9 cellular contexts compared by ENCODE assay signal in the genomic region with DNA sequence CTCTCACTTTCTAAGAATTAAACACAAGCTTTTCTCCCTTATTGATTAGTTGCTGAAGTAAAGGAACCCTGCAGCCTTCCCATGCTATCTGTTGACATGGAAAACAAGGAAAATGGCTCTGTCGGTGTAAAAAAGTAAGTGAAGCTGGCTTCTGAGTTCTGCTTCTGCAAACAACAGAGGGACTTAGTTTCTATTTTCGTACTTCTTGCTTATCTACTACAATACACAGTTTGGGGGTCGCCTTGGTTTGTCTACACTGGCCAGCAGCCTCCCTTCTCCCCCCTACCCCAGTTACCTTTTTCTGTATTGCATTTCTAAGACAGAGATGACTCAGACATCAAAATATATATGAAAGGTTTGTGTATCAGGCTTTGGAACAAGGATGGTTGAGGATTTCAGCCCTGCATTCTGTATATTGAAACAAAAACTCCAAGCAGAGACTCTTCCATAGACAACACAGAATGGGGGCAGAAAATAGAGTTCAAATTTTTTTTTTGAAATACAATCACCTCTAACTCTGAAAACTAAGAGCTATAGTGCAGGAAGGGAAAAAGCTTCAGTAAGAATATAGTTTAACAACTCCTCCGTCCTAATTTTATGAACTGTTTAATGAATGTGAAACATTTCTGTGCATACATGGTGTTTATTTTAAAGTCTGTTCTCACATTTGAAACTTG. TPM values are rescaled to one million over a fixed set of nuclear protein-coding genes. Genes with fewer than 3 reads are reported as not detected.
A peak's percentile ranks its signal among the peaks of the same experiment; 100 is the strongest.
DNase-seq lines count a peak whose midpoint lies in the region; ATAC-seq and TF ChIP-seq lines count a peak whose summit lies in the region.
"Had no signal": no experiment of that assay in that cellular context is flagged by ENCODE, and none has a peak within 500 bp of the region (broad histone marks: within the 10 kb centered on the region; RNA-seq: fewer than 3 reads in every experiment).

No MANE protein-coding gene starts in this region.

- intact Hi-C loops in dorsolateral prefrontal cortex (cut with DNase I) (loop anchor here (5.0 to 10.0 kb wide), 2 partner anchors 49 to 452 kb away; no protein-coding TSS in a partner anchor), ovary (cut with DNase I) (no loop called here)

- TF ChIP-seq CTCF in dorsolateral prefrontal cortex (IDR thresholded peaks at IDR 0.05 in 54 of 56, conservative IDR thresholded peaks at IDR 0.05 in 2 of 56; ENCODE audit: low read depth in 1 of 56, partially characterized antibody in 56 of 56) (peak in 2 of 56 donors; percentile 5 to 12), ovary (IDR thresholded peaks at IDR 0.05) (no peak)

- no peaks in the 10 kb centered on the region for H3K27me3 ChIP-seq in dorsolateral prefrontal cortex
- H3K27me3 ChIP-seq in ovary, result no peaks in the 10 kb centered on the region

- no peaks in the 10 kb centered on the region for H3K9me3 ChIP-seq in ovary

- DNase-seq in DMS 273 (lab: John Stamatoyannopoulos, UW; ENCODE audit: unreplicated experiment) (peak; percentile 57), DMS 273 treated with DMSO at 0.1 percent for 48 hours (lab: John Stamatoyannopoulos, UW) (no peak), NCI-H2227 treated with DMSO at 0.1 percent for 48 hours (lab: John Stamatoyannopoulos, UW) (peak; percentile 82), dorsolateral prefrontal cortex (no peak), ovary (no peak), GM19238 (ENCODE audit: insufficient read length, low spot score) (no peak), DMS53 treated with DMSO at 0.1 percent for 48 hours (lab: John Stamatoyannopoulos, UW; ENCODE audit: unreplicated experiment) (no peak)

- H3K36me3 ChIP-seq in ovary, result no peaks in the 10 kb centered on the region

- no peak for ATAC-seq in GM18511 (IDR thresholded peaks at IDR 0.05; ENCODE audit: unreplicated experiment)

- H3K27ac ChIP-seq in dorsolateral prefrontal cortex (peak overlapping the region; percentile 75 to 98 (median 95)), ovary (no peak overlapping the region)
- H3K27ac ChIP-seq: 22Rv1 had no signal

- TF ChIP-seq POLR2A in ovary (IDR thresholded peaks at IDR 0.05), result no peak

- 22 to 24% (median 23%) methylated on average over 4 of the region's 4 CpGs for WGBS in ovary, 3 donors

- H3K4me3 ChIP-seq in dorsolateral prefrontal cortex (peak overlapping the region; percentile 39 to 89 (median 59)), ovary (peak overlapping the region; percentile 21)

- TF ChIP-seq EP300 in ovary (IDR thresholded peaks at IDR 0.05), result no peak

- peaks cover 2% of the 10 kb centered on the region for H3K4me1 ChIP-seq in ovary (ENCODE audit: insufficient read depth)

RNA-seq across cellular contexts. Expression of a gene that starts 1.8 kb away (rescaled TPM):
- total RNA-seq in dorsolateral prefrontal cortex, result 1 to 10 TPM; 1.1 to 8.0 (median 3.2) TPM
- total RNA-seq in ovary, result 1 to 10 TPM in 2 of 7 donors, under 1 TPM in 3, not detected in 2; 0.24 to 2.0 (median 0.62) TPM
- polyA plus RNA-seq in ovary, result 1 to 10 TPM in 1 of 2 donors, under 1 TPM in 1; 0.63 to 2.9 TPM

Comparison
In these comparisons a context has a peak if more than half of its experiments do, and no peak if none do; other contexts are left out.
1. DNase-seq: peak in DMS 273 (single experiment) and NCI-H2227 treated with DMSO at 0.1 percent for 48 hours (single experiment); none in DMS 273 treated with DMSO at 0.1 percent for 48 hours (single experiment), dorsolateral prefrontal cortex (0 of 10), ovary (0 of 5), GM19238 (single experiment) and DMS53 treated with DMSO at 0.1 percent for 48 hours (single experiment).
2. H3K27ac ChIP-seq: peak in dorsolateral prefrontal cortex (59 of 59); none in ovary (0 of 2).
3. intact Hi-C loops: an anchor here in dorsolateral prefrontal cortex (5.0 to 10.0 kb wide); none called in ovary.